24 cellular contexts compared by ENCODE assay signal in the genomic region with DNA sequence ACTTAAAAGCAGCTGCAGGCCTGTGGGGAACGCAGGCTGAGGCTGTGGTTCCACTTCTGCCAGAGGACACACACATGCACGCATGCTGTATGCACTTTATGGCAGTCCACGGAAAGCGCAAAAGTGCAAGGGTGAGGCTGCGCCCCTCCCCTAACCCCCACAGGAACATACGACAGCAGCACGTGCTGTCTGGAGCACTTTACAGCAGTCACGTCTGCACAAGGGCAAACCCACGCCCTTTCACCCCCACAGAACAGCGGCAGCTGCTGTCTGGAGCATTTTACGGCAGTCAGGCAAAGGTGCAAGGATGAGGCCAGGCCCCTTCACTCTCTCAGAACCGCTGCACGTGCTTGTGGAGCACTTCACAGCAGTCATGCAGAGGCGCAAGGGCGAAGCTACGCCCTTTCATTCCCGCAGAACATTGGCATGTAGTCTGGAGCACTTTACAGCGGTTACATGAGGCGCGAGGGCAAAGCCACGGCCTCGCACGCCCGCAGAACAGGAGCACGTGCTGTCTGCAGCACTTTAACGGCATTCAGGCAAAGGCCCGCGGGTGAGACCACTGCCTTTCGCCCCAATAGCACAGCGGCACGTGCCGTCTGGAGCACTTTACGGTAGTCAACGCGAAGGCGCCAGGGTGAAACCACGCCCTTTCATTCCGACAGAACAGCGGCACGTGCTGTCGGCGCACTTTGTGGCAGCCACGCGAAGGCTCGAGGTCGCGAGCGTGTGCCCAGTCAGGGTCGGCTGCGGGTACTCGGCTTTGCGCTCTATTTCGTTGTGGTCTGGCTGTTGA. TPM values are rescaled to one million over a fixed set of nuclear protein-coding genes. Genes with fewer than 3 reads are reported as not detected.
"Had no signal": no experiment of that assay in that cellular context is flagged by ENCODE, and none has a peak within 500 bp of the region (broad histone marks: within the 10 kb centered on the region; RNA-seq: fewer than 3 reads in every experiment).

A gene (plus strand): TSS at position 688 of the 796 bp plus-strand sequence. CDS start 138 bp downstream, outside the sequence.

- DNase-seq: activated CD4-positive, alpha-beta memory T cell treated with anti-CD3 and anti-CD28 coated beads, Interleukin-2, amount 10 ng/mL, durations not matched to agents 7 days and 5 days; activated CD4-positive, alpha-beta T cell treated with anti-CD3 and anti-CD28 coated beads for 48 hours; activated CD4-positive, CD25-positive, alpha-beta regulatory T cell; activated CD8-positive, alpha-beta memory T cell treated with anti-CD3 and anti-CD28 coated beads, Interleukin-2, amount 10 ng/mL, durations not matched to agents 7 days and 5 days; amniotic stem cell; dermis blood vessel endothelial cell; effector memory CD4-positive, alpha-beta T cell; hippocampal formation; left ventricle myocardium inferior; mammary epithelial cell; midbrain; right cardiac atrium; stimulated activated CD4-positive, alpha-beta T cell treated with anti-CD3 and anti-CD28 coated beads, Interleukin-4, amount 100 ng/mL, for 1 hour; T-cell; thyroid gland had no signal

- ATAC-seq: activated CD8-positive, alpha-beta memory T cell treated with anti-CD3 and anti-CD28 coated beads, Interleukin-2, amount 10 ng/mL, durations not matched to agents 7 days and 5 days; right cardiac atrium; T-cell had no signal

- H3K4me2 ChIP-seq: smooth muscle cell had no signal

- H3K27me3 ChIP-seq: thyroid gland had no signal

- FAIRE-seq: keratinocyte, urothelium cell line had no signal

- H3K36me3 ChIP-seq: prostate gland had no signal

- H3K27ac ChIP-seq: left ventricle myocardium inferior, prostate gland, thyroid gland had no signal

- H3K4me1 ChIP-seq: left ventricle myocardium inferior, prostate gland, thyroid gland had no signal

- H3K4me3 ChIP-seq: left ventricle myocardium inferior, prostate gland, smooth muscle cell, thyroid gland had no signal

- H3K9me3 ChIP-seq: left ventricle myocardium inferior, prostate gland, thyroid gland had no signal

RNA-seq across cellular contexts. Expression of the gene that starts here (rescaled TPM):
- total RNA-seq: activated CD4-positive, alpha-beta memory T cell treated with anti-CD3 and anti-CD28 coated beads, Interleukin-2, amount 10 ng/mL, durations not matched to agents 7 days and 5 days; activated CD8-positive, alpha-beta memory T cell treated with anti-CD3 and anti-CD28 coated beads, Interleukin-2, amount 10 ng/mL, durations not matched to agents 7 days and 5 days; chondrocyte; dermis blood vessel endothelial cell; glomerular endothelial cell; left ventricle myocardium inferior; mammary epithelial cell; myocyte; osteoblast; right cardiac atrium; T-cell; thyroid gland had no signal
- polyA plus RNA-seq: keratinocyte, mammary epithelial cell, neural cell, right cardiac atrium, smooth muscle cell had no signal
